In the genomic region with DNA sequence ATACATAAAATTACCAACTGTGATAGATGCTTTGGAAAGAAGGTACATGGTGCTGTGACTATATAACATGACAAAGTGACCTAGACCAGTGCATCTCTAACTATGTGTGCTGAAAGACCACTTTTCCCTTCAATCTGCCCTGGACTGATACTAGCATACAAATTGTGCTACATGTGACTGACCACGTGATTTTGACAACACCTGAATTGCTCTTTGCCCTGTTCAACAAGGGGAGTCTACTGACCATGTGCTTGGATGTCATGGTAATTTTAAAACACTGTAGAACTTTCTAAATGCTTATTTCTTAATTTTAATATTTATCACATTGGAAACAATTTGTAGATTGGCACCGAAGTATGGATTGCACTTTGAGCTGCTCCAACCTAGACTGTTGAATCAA, we compare ENCODE assay signal across 26 cellular contexts.
"Had no signal": no experiment of that assay in that cellular context is flagged by ENCODE, and none has a peak within 500 bp of the region (broad histone marks: within the 10 kb centered on the region; RNA-seq: fewer than 3 reads in every experiment).

No MANE protein-coding gene starts in this region.

- H3K4me3 Mint-ChIP-seq: effector memory CD8-positive, alpha-beta T cell; mesothelial cell of epicardium; naive thymus-derived CD4-positive, alpha-beta T cell; nephron progenitor cell; stimulated activated naive B cell treated with anti-CD40 and anti-IgM and Interleukin-4, amounts not matched to agents 10 μg/mL and 1 μg/mL and 100 μg/mL, for 72 hours; stimulated activated naive CD8-positive, alpha-beta T cell treated with anti-CD3 and anti-CD28 coated beads, Interleukin-15, Interleukin-2, amounts not matched to agents 100 ng/mL and 50 ng/mL, for 24 hours had no signal

- FAIRE-seq: endometrium, frontal cortex, islet of Langerhans, small intestine, urothelium cell line had no signal

- H3K27me3 ChIP-seq: tibial nerve, upper lobe of left lung had no signal

- H3K9me3 ChIP-seq: psoas muscle, thoracic aorta, tibial nerve, upper lobe of left lung had no signal

- H3K36me3 Mint-ChIP-seq: mesothelial cell of epicardium had no signal

- H3K9me3 Mint-ChIP-seq: effector memory CD8-positive, alpha-beta T cell had no signal

- H3K4me1 ChIP-seq: tibial nerve, upper lobe of left lung had no signal

- H3K4me1 Mint-ChIP-seq: naive thymus-derived CD4-positive, alpha-beta T cell; stimulated activated naive B cell treated with anti-CD40 and anti-IgM and Interleukin-4, amounts not matched to agents 10 μg/mL and 1 μg/mL and 100 μg/mL, for 72 hours had no signal

- DNase-seq: cerebellar nuclear complex; cortex of kidney; effector memory CD8-positive, alpha-beta T cell; erythroblast; left cardiac atrium; left ventricle myocardium superior; mesenchymal stem cell; naive thymus-derived CD4-positive, alpha-beta T cell; nephron progenitor cell; nucleus accumbens; psoas muscle; right cardiac atrium; stimulated activated CD4-positive, alpha-beta T cell treated with anti-CD3 and anti-CD28 coated beads, Interleukin-15, amount 100 ng/mL, for 24 hours; stimulated activated CD4-positive, alpha-beta T cell treated with anti-CD3 and anti-CD28 coated beads, Interleukin-2, amount 100 ng/mL, for 48 hours; stimulated activated naive B cell treated with anti-CD40 and anti-IgM and Interleukin-4, amounts not matched to agents 10 μg/mL and 1 μg/mL and 100 μg/mL, for 72 hours; upper lobe of left lung had no signal

- ATAC-seq: effector memory CD8-positive, alpha-beta T cell; left ventricle myocardium superior; naive thymus-derived CD4-positive, alpha-beta T cell; psoas muscle; stimulated activated naive B cell treated with anti-CD40 and anti-IgM and Interleukin-4, amounts not matched to agents 10 μg/mL and 1 μg/mL and 100 μg/mL, for 72 hours had no signal

- H3K4me3 ChIP-seq: lung, psoas muscle, thoracic aorta, tibial nerve, upper lobe of left lung had no signal

- H3K27me3 Mint-ChIP-seq: stimulated activated naive CD8-positive, alpha-beta T cell treated with anti-CD3 and anti-CD28 coated beads, Interleukin-15, Interleukin-2, amounts not matched to agents 100 ng/mL and 50 ng/mL, for 24 hours had no signal

- H3K27ac Mint-ChIP-seq: effector memory CD8-positive, alpha-beta T cell; mesothelial cell of epicardium; naive thymus-derived CD4-positive, alpha-beta T cell; nephron progenitor cell; stimulated activated naive B cell treated with anti-CD40 and anti-IgM and Interleukin-4, amounts not matched to agents 10 μg/mL and 1 μg/mL and 100 μg/mL, for 72 hours; stimulated activated naive CD8-positive, alpha-beta T cell treated with anti-CD3 and anti-CD28 coated beads, Interleukin-15, Interleukin-2, amounts not matched to agents 100 ng/mL and 50 ng/mL, for 24 hours had no signal

- H3K27ac ChIP-seq: psoas muscle, thoracic aorta, tibial nerve, upper lobe of left lung had no signal

- H3K36me3 ChIP-seq: thoracic aorta, tibial nerve, upper lobe of left lung had no signal
